ENCODE assay signal across 16 cellular contexts in genomic region chr12:48969160-48969771, GRCh38. TPM values are rescaled to one million over a fixed set of nuclear protein-coding genes. Genes with fewer than 3 reads are reported as not detected.
DNase-seq lines count a peak whose midpoint lies in the region; ATAC-seq and TF ChIP-seq lines count a peak whose summit lies in the region.
"Had no signal": no experiment of that assay in that cellular context is flagged by ENCODE, and none has a peak within 500 bp of the region (broad histone marks: within the 10 kb centered on the region; RNA-seq: fewer than 3 reads in every experiment).

No MANE protein-coding gene starts in this region.

- H3K4me1 Mint-ChIP-seq in activated B cell treated with CpG ODN at 0.5 μM for 24 hours = peaks cover 37% of the 10 kb centered on the region

- no peak for TF ChIP-seq POLR2A in spleen (IDR thresholded peaks at IDR 0.05)

- peaks cover 9 to 56% (median 38%) of the 10 kb centered on the region in 6 donors for H3K4me1 ChIP-seq in spleen

- no peak overlapping the region for H3K4me3 ChIP-seq in coronary artery
- peak overlapping the region in 2 of 8 donors; percentile 16 to 55 for H3K4me3 ChIP-seq in spleen

- TF ChIP-seq CTCF in activated B cell treated with CpG ODN at 0.5 μM for 24 hours (IDR thresholded peaks at IDR 0.05) = no peak
- TF ChIP-seq CTCF in coronary artery (IDR thresholded peaks at IDR 0.05) = no peak
- TF ChIP-seq CTCF in spleen (IDR thresholded peaks at IDR 0.05 in 8 of 11, conservative IDR thresholded peaks at IDR 0.05 in 3 of 11) = no peak

- H3K27me3 ChIP-seq in spleen (replicated peaks in 1 of 7) = peaks cover 9 to 55% (median 51%) of the 10 kb centered on the region in 7 donors

- H3K9me3 ChIP-seq in spleen = no peaks in the 10 kb centered on the region
- H3K9me3 ChIP-seq: stomach had no signal

- H3K4me3 Mint-ChIP-seq in activated B cell treated with CpG ODN at 0.5 μM for 24 hours = peak overlapping the region; percentile 4

- H3K27me3 Mint-ChIP-seq in activated B cell treated with CpG ODN at 0.5 μM for 24 hours = peaks cover 28% of the 10 kb centered on the region

- H3K36me3 ChIP-seq in spleen = no peaks in the 10 kb centered on the region
- H3K36me3 ChIP-seq: stomach, WERI-Rb-1 had no signal

- no peaks in the 10 kb centered on the region for H3K36me3 Mint-ChIP-seq in activated B cell treated with CpG ODN at 0.5 μM for 24 hours (ENCODE audit: low read depth)

- H3K9me3 Mint-ChIP-seq in activated B cell treated with CpG ODN at 0.5 μM for 24 hours = no peaks in the 10 kb centered on the region

- 60 to 69% (median 65%) methylated on average over 7 to 8 of the region's 8 CpGs for WGBS in spleen, 5 donors

- no peak overlapping the region for H3K27ac Mint-ChIP-seq in activated B cell treated with CpG ODN at 0.5 μM for 24 hours

- ATAC-seq in activated B cell treated with CpG ODN at 0.5 μM for 24 hours (ENCODE audit: low read depth) = no peak
- ATAC-seq in left colon = peak; percentile 26
- no peak for ATAC-seq in HG02884 (IDR thresholded peaks at IDR 0.05; ENCODE audit: unreplicated experiment)

- H3K27ac ChIP-seq in coronary artery = no peak overlapping the region
- no peak overlapping the region for H3K27ac ChIP-seq in spleen
- H3K27ac ChIP-seq: stomach, WERI-Rb-1 had no signal

- DNase-seq in 8988T (peak; percentile 39), COLO668 (lab: John Stamatoyannopoulos, UW; ENCODE audit: unreplicated experiment) (peak; percentile 32), activated B cell treated with CpG ODN at 0.5 μM for 24 hours (no peak), left colon (no peak), coronary artery (ENCODE audit: low spot score) (no peak), iPS-NIHi7 (ENCODE audit: extremely low spot score) (no peak), spleen (no peak)
- DNase-seq: C1 segment of cervical spinal cord, GF-D8, MV-4-11, NCI-H2171 treated with DMSO at 0.1 percent for 48 hours, OCI-M1, stomach, WERI-Rb-1 had no signal

- POLR2A ChIA-PET in activated B cell treated with CpG ODN at 0.5 μM for 24 hours (lab: Charles Lee) = interaction anchor here (0.7 to 3.7 kb wide), 6 partner anchors 10 to 898 kb away, joined by 3 to 31 read pairs (median 6); partner anchors contain the start of genes ARF3, FKBP11 and TUBA1B

- intact Hi-C loops in activated B cell treated with CpG ODN at 0.5 μM for 24 hours (cut with micrococcal nuclease) = loop anchor here (1.0 kb wide), 1 partner anchor 12 kb away; the partner anchor contains the start of gene ARF3
- intact Hi-C loops in left colon (cut with DNase I, micrococcal nuclease) = no loop called here
- intact Hi-C loops in spleen (cut with DNase I; ENCODE audit: low total_unique reads) = no loop called here

- CTCF ChIA-PET in activated B cell treated with CpG ODN at 0.5 μM for 24 hours (lab: Charles Lee) = interaction anchor here (1.0 to 2.8 kb wide), 5 partner anchors 10 to 120 kb away, joined by 3 to 11 read pairs (median 5); partner anchors contain the start of gene ARF3

RNA-seq across cellular contexts. Expression of gene WNT10B, which starts 2.3 kb away (rescaled TPM):
- total RNA-seq in activated B cell treated with CpG ODN at 0.5 μM for 24 hours = 0.22 TPM in 1 of 2 replicates, not detected in the other
- under 1 TPM; 0.15 to 0.61 TPM for total RNA-seq in left colon
- 1 to 10 TPM in 6 of 7 donors, under 1 TPM in 1; 0.59 to 2.9 (median 2.0) TPM for total RNA-seq in spleen
- 1 to 10 TPM; 2.5 to 5.4 (median 4.6) TPM for polyA plus RNA-seq in spleen

RNA-seq across cellular contexts. Expression of gene WNT1, which starts 8.9 kb away (rescaled TPM):
- not detected in 2 replicates for total RNA-seq in activated B cell treated with CpG ODN at 0.5 μM for 24 hours
- total RNA-seq in left colon = not detected
- total RNA-seq in spleen = under 1 TPM in 3 of 7 donors, not detected in 4; 0.23 to 0.52 (median 0.41) TPM
- under 1 TPM in 1 of 3 donors, not detected in 2; 0.06 TPM for polyA plus RNA-seq in spleen
- total RNA-seq: H4, stomach had no signal
- polyA plus RNA-seq: stomach had no signal

RNA-seq across cellular contexts. Expression of gene ARF3, which starts 12.0 kb away (rescaled TPM):
- total RNA-seq in activated B cell treated with CpG ODN at 0.5 μM for 24 hours = 113 and 119 TPM in 2 replicates
- 100 to 1,000 TPM; 271 to 304 TPM for total RNA-seq in left colon
- 100 to 1,000 TPM in 4 of 7 donors, 10 to 100 TPM in 3; 66.8 to 152 (median 125) TPM for total RNA-seq in spleen
- polyA plus RNA-seq in spleen = 10 to 100 TPM; 22.2 to 54.1 (median 31.2) TPM

RNA-seq across cellular contexts. Expression of gene DDN, which starts 29.9 kb away (rescaled TPM):
- 0.20 and 0.44 TPM in 2 replicates for total RNA-seq in activated B cell treated with CpG ODN at 0.5 μM for 24 hours
- total RNA-seq in left colon = under 1 TPM in 1 of 2 donors, not detected in 1; 0.06 TPM
- 1 to 10 TPM in 1 of 7 donors, under 1 TPM in 5, not detected in 1; 0.15 to 2.0 (median 0.40) TPM for total RNA-seq in spleen
- polyA plus RNA-seq in spleen = under 1 TPM; 0.09 to 0.64 (median 0.42) TPM

RNA-seq across cellular contexts. Expression of gene FKBP11, which starts 44.0 kb away (rescaled TPM):
- 22.9 and 26.1 TPM in 2 replicates for total RNA-seq in activated B cell treated with CpG ODN at 0.5 μM for 24 hours
- 10 to 100 TPM; 21.3 to 26.9 TPM for total RNA-seq in left colon
- 10 to 100 TPM; 27.8 to 73.8 (median 43.2) TPM for total RNA-seq in spleen
- 10 to 100 TPM; 31.8 to 49.8 (median 37.9) TPM for polyA plus RNA-seq in spleen

Comparison
In these comparisons a context has a peak if more than half of its experiments do, and no peak if none do; other contexts are left out.
1. DNase-seq: peak in 8988T (single experiment) and COLO668 (single experiment); none in activated B cell treated with CpG ODN at 0.5 μM for 24 hours (single experiment), left colon (0 of 2), coronary artery (single experiment), iPS-NIHi7 (single experiment) and spleen (single experiment).